ENCODE assay signal across 1 cellular context in genomic region chr1:212035835-212036605, GRCh38.
A peak's percentile ranks its signal among the peaks of the same experiment; 100 is the strongest.
TF ChIP-seq lines count a peak whose summit lies in the region.

No MANE protein-coding gene starts in this region.

TF ChIP-seq in K562, 482 proteins besides CTCF, POLR2A, EP300 and RAD21 (continued from another document and continues in another):
- TF ChIP-seq ZBTB11 (CRISPR knock-in tag; IDR thresholded peaks at IDR 0.05) (0 out of 6 replicates have a peak, but pooled peaks of 1 of the 3 experiments have one; percentile 75), HNRNPK (IDR thresholded peaks at IDR 0.05; ENCODE audit: low read depth, low read length, poor library complexity, severe bottlenecking) (no peak), ZNF764 (CRISPR knock-in tag; IDR thresholded peaks at IDR 0.05; ENCODE audit: low read depth) (no peak), RBM14 (IDR thresholded peaks at IDR 0.05; ENCODE audit: borderline replicate concordance, insufficient read depth, low read depth, low read length) (no peak), ARHGAP35 (IDR thresholded peaks at IDR 0.05; ENCODE audit: partially characterized antibody) (no peak), ZNF140 (CRISPR knock-in tag; IDR thresholded peaks at IDR 0.05) (no peak), NR2C2 (CRISPR knock-in tag; IDR thresholded peaks at IDR 0.05) (peak; percentile 54; the same call in 1 of the 2 replicates), NR2C2 (tag; IDR thresholded peaks at IDR 0.05) (no peak), THAP12 (CRISPR knock-in tag; IDR thresholded peaks at IDR 0.05) (0 out of 2 replicates have a peak, but pooled peaks have one; percentile 54), ZNF79 (CRISPR knock-in tag; IDR thresholded peaks at IDR 0.05; ENCODE audit: low read depth) (no peak), ZNF592 (IDR thresholded peaks at IDR 0.05) (peak; percentile 6; the same call in 1 of the 2 replicates), BRD9 (IDR thresholded peaks at IDR 0.05; ENCODE audit: low read depth, partially characterized antibody) (peak; percentile 60), NFE2 (IDR thresholded peaks at IDR 0.05; ENCODE audit: low read depth) (peak; percentile 1; the same call in 1 of the 2 replicates), ZMIZ1 (IDR thresholded peaks at IDR 0.05; ENCODE audit: low read depth in 2 of 2, low read length in 2 of 2) (no peak), RBBP5 (IDR thresholded peaks at IDR 0.05; ENCODE audit: borderline replicate concordance, insufficient read depth, low read length, poor library complexity, severe bottlenecking) (peak; percentile 92), ZNF655 (CRISPR knock-in tag; IDR thresholded peaks at IDR 0.05) (no peak), RREB1 (CRISPR knock-in tag; IDR thresholded peaks at IDR 0.05) (no peak), ZNF609 (CRISPR knock-in tag; IDR thresholded peaks at IDR 0.05; ENCODE audit: borderline replicate concordance) (no peak), ZNF232 (CRISPR knock-in tag; IDR thresholded peaks at IDR 0.05) (no peak), GATAD2A (IDR thresholded peaks at IDR 0.05) (peak; percentile 47; the same call in 1 of the 2 replicates), NCOA6 (IDR thresholded peaks at IDR 0.05) (no peak), DIDO1 (tag; IDR thresholded peaks at IDR 0.05; ENCODE audit: low read depth) (0 out of 2 replicates have a peak, but pooled peaks have one; percentile 20), CBX3 (IDR thresholded peaks at IDR 0.05; ENCODE audit: borderline replicate concordance in 1 of 2, low read length in 2 of 2) (peak in 1 of 2 experiments; percentile 18; a peak in 1 of 3 replicates)
